8 cellular contexts compared by ENCODE assay signal in the genomic region with DNA sequence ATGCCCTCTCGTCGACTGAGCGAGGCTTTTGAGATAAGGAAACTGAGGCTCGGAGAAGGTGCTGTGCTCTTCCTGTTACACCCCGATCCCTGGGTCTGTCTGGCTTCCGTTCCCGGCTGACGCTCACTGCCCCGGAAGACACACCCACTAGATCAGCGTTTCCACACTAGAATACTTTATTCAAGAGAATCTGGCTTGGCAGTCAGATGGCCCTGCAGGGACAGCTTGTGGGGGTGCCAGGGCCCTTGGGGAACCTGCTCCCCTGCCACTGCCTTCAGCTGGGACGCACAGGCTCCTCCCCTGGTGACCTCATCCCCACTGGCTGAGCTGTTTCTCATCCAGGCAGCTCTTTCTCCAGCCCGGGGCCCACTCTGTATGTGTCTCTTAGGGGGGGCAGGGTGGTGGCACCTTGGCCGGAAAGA. TPM values are rescaled to one million over a fixed set of nuclear protein-coding genes. Genes with fewer than 3 reads are reported as not detected.
DNase-seq lines count a peak whose midpoint lies in the region; ATAC-seq and TF ChIP-seq lines count a peak whose summit lies in the region.

No MANE protein-coding gene starts in this region.

- H3K4me1 Mint-ChIP-seq in stimulated activated memory B cell treated with anti-CD40 and anti-IgM and Interleukin-4, amounts not matched to agents 10 μg/mL and 1 μg/mL and 100 μg/mL, for 72 hours: peaks cover 71% of the 10 kb centered on the region

- H3K4me3 Mint-ChIP-seq in stimulated activated memory B cell treated with anti-CD40 and anti-IgM and Interleukin-4, amounts not matched to agents 10 μg/mL and 1 μg/mL and 100 μg/mL, for 72 hours: peak overlapping the region; percentile 76

- H3K9me3 Mint-ChIP-seq in stimulated activated memory B cell treated with anti-CD40 and anti-IgM and Interleukin-4, amounts not matched to agents 10 μg/mL and 1 μg/mL and 100 μg/mL, for 72 hours: no peaks in the 10 kb centered on the region

- DNase-seq in GM06990 (ENCODE audit: extremely low read depth, insufficient read length) (peak; percentile 79), mucosa of gallbladder (ENCODE audit: low spot score) (peak; percentile 49), NCI-H446 (lab: John Stamatoyannopoulos, UW) (no peak), SHP77 treated with DMSO at 0.1 percent for 48 hours (lab: John Stamatoyannopoulos, UW) (no peak)
- DNase-seq in activated CD4-positive, CD25-positive, alpha-beta regulatory T cell treated with anti-CD3 and anti-CD28 coated beads, Interleukin-2, amount 50 U/mL, for 16 hours (ENCODE audit: low read depth, low spot score): peak; percentile 34
- peak; percentile 45 for DNase-seq in central memory CD4-positive, alpha-beta T cell

- H3K27me3 ChIP-seq in GM06990 (replicated peaks; ENCODE audit: control insufficient read depth, insufficient read depth, low read length): no peaks in the 10 kb centered on the region

- ATAC-seq in HG03064 (IDR thresholded peaks at IDR 0.05; ENCODE audit: low read depth, unreplicated experiment): peak; percentile 47
- peak; percentile 68 for ATAC-seq in stimulated activated memory B cell treated with anti-CD40 and anti-IgM and Interleukin-4, amounts not matched to agents 10 μg/mL and 1 μg/mL and 100 μg/mL, for 72 hours

- peak overlapping the region; percentile 61 for H3K4me3 ChIP-seq in GM06990 (replicated peaks; ENCODE audit: low read depth, low read length)

- no peak for TF ChIP-seq CTCF in GM06990 (IDR thresholded peaks at IDR 0.05; ENCODE audit: insufficient read depth, low read length, poor library complexity, severe bottlenecking)

- H3K27me3 Mint-ChIP-seq in stimulated activated memory B cell treated with anti-CD40 and anti-IgM and Interleukin-4, amounts not matched to agents 10 μg/mL and 1 μg/mL and 100 μg/mL, for 72 hours: no peaks in the 10 kb centered on the region

- no peaks in the 10 kb centered on the region for H3K36me3 Mint-ChIP-seq in stimulated activated memory B cell treated with anti-CD40 and anti-IgM and Interleukin-4, amounts not matched to agents 10 μg/mL and 1 μg/mL and 100 μg/mL, for 72 hours

- no peaks in the 10 kb centered on the region for H3K36me3 ChIP-seq in GM06990 (ENCODE audit: control insufficient read depth, insufficient read depth, low read length)

- H3K27ac Mint-ChIP-seq in stimulated activated memory B cell treated with anti-CD40 and anti-IgM and Interleukin-4, amounts not matched to agents 10 μg/mL and 1 μg/mL and 100 μg/mL, for 72 hours: peak overlapping the region; percentile 80

RNA-seq across cellular contexts. Expression of gene PGF, which starts 13.7 kb away (rescaled TPM):
- total RNA-seq in mucosa of gallbladder: 4.6 TPM

RNA-seq across cellular contexts. Expression of gene RPS6KL1, which starts 18.6 kb away (rescaled TPM):
- total RNA-seq in mucosa of gallbladder: 18.6 TPM

RNA-seq across cellular contexts. Expression of gene DLST, which starts 60.0 kb away (rescaled TPM):
- total RNA-seq in mucosa of gallbladder: 95.6 TPM

Comparison
In these comparisons a context has a peak if more than half of its experiments do, and no peak if none do; other contexts are left out.
1. DNase-seq: peak in GM06990 (single experiment), activated CD4-positive, CD25-positive, alpha-beta regulatory T cell treated with anti-CD3 and anti-CD28 coated beads, Interleukin-2, amount 50 U/mL, for 16 hours (single experiment), central memory CD4-positive, alpha-beta T cell (single experiment) and mucosa of gallbladder (single experiment); none in NCI-H446 (0 of 2) and SHP77 treated with DMSO at 0.1 percent for 48 hours (single experiment).